ENCODE assay signal across 27 cellular contexts in genomic region chr1:222256058-222256457, GRCh38.
"Had no signal": no experiment of that assay in that cellular context is flagged by ENCODE, and none has a peak within 500 bp of the region (broad histone marks: within the 10 kb centered on the region; RNA-seq: fewer than 3 reads in every experiment).

No MANE protein-coding gene starts in this region.

- H3K4me3 ChIP-seq: stomach, suprapubic skin, testis, thoracic aorta, thyroid gland, tibial artery, tibial nerve, transverse colon, upper lobe of left lung, upper lobe of right lung, uterus, vagina had no signal

- H3K36me3 ChIP-seq: stomach, suprapubic skin, thoracic aorta, thyroid gland, tibial artery, tibial nerve, transverse colon, upper lobe of left lung, upper lobe of right lung, uterus, vagina had no signal

- H3K27ac ChIP-seq: stomach, suprapubic skin, testis, thoracic aorta, thyroid gland, tibial artery, tibial nerve, transverse colon, upper lobe of left lung, upper lobe of right lung, uterus, vagina had no signal

- H3K4me1 ChIP-seq: stomach, suprapubic skin, testis, thyroid gland, tibial artery, tibial nerve, transverse colon, upper lobe of left lung, upper lobe of right lung, uterus, vagina had no signal

- FAIRE-seq: urothelium cell line had no signal

- DNase-seq: stimulated activated CD4-positive, alpha-beta T cell treated with anti-CD3 and anti-CD28 coated beads, Interleukin-2, amount 100 ng/mL, for 48 hours; stimulated activated CD4-positive, alpha-beta T cell treated with anti-CD3 and anti-CD28 coated beads, Interleukin-4, amount 100 ng/mL, for 1 hour; stimulated activated CD4-positive, alpha-beta T cell treated with anti-CD3 and anti-CD28 coated beads, Interleukin-4, amount 100 ng/mL, for 24 hours; stimulated activated CD4-positive, alpha-beta T cell treated with anti-CD3 and anti-CD28 coated beads, Interleukin-4, amount 100 ng/mL, for 4 hours; stimulated activated CD8-positive, alpha-beta memory T cell treated with anti-CD3 and anti-CD28 coated beads, Interleukin-4, amount 100 ng/mL, for 48 hours; stimulated activated naive B cell treated with anti-CD40 and anti-IgM and Interleukin-4, amounts not matched to agents 10 μg/mL and 1 μg/mL and 100 μg/mL, for 72 hours; stimulated activated naive CD4-positive, alpha-beta T cell; stimulated activated naive CD4-positive, alpha-beta T cell treated with Interleukin-2 at 50 U/mL for 16 hours; stimulated activated naive CD8-positive, alpha-beta T cell treated with anti-CD3 and anti-CD28 coated beads, Interleukin-15, amount 100 ng/mL, for 72 hours; stimulated activated naive CD8-positive, alpha-beta T cell treated with anti-CD3 and anti-CD28 coated beads, Interleukin-15, Interleukin-2, amounts not matched to agents 100 U/mL and 50 U/mL, for 24 hours; stomach; substantia nigra; testis; thyroid gland; tibial artery; transverse colon; trophoblast cell; upper lobe of left lung; upper lobe of right lung; uterus had no signal

- H3K27me3 ChIP-seq: stomach, suprapubic skin, testis, thyroid gland, tibial artery, tibial nerve, transverse colon, upper lobe of left lung, upper lobe of right lung, vagina had no signal

- ATAC-seq: stimulated activated effector memory CD8-positive, alpha-beta T cell treated with anti-CD3 and anti-CD28 coated beads, Interleukin-12 subunit alpha, Interleukin-12 subunit beta, amount 100 ng/mL, for 72 hours; stimulated activated memory B cell treated with anti-CD40 and anti-IgM and Interleukin-4, amounts not matched to agents 10 μg/mL and 1 μg/mL and 100 μg/mL, for 72 hours; stimulated activated naive B cell treated with anti-CD40 and anti-IgM and Interleukin-4, amounts not matched to agents 10 μg/mL and 1 μg/mL and 100 μg/mL, for 72 hours; stimulated activated naive CD8-positive, alpha-beta T cell treated with anti-CD3 and anti-CD28 coated beads, Interleukin-15, amount 100 ng/mL, for 72 hours; stimulated activated naive CD8-positive, alpha-beta T cell treated with anti-CD3 and anti-CD28 coated beads, Interleukin-15, Interleukin-2, amounts not matched to agents 100 U/mL and 50 U/mL, for 24 hours; upper lobe of right lung had no signal

- H3K9me3 ChIP-seq: suprapubic skin, testis, thoracic aorta, thyroid gland, transverse colon, upper lobe of left lung, upper lobe of right lung, uterus, vagina had no signal
